ENCODE assay signal across 8 cellular contexts in genomic region chr15:92653836-92654524, GRCh38. TPM values are rescaled to one million over a fixed set of nuclear protein-coding genes. Genes with fewer than 3 reads are reported as not detected.
DNase-seq lines count a peak whose midpoint lies in the region; ATAC-seq, FAIRE-seq and TF ChIP-seq lines count a peak whose summit lies in the region.

No MANE protein-coding gene starts in this region.

- TF ChIP-seq POLR2A in K562 (conservative IDR thresholded peaks at IDR 0.05) (no peak), erythroblast (IDR thresholded peaks at IDR 0.05; ENCODE audit: low read length) (no peak)

- H3K4me3 ChIP-seq in K562 (no peak overlapping the region), mucosa of stomach (ENCODE audit: low read length) (peak overlapping the region; percentile 21)

- no peak for FAIRE-seq in K562 (lab: Jason Lieb, UNC)

- WGBS in K562 (ENCODE audit: insufficient coverage, low coverage, missing lambda C conversion rate), result 5% methylated on average over 7 of the region's 7 CpGs

- CTCF ChIA-PET in K562 (lab: Yijun Ruan, JAX; ENCODE audit: low intra/inter-chr PET ratio), result no interaction called here

- H3K9ac ChIP-seq in K562 (ENCODE audit: insufficient read depth in 1 of 2, low read depth in 2 of 2, low read length in 2 of 2) (no peak overlapping the region), mucosa of stomach (ENCODE audit: low read length) (peak overlapping the region; percentile 78)

- H3K4me2 ChIP-seq in K562 (ENCODE audit: insufficient read depth, low read length), result no peak overlapping the region

- ATAC-seq in K562, result peak; percentile 67; the same call in 2 of the 3 replicates

- DNase-seq in DMS 273 (lab: John Stamatoyannopoulos, UW; ENCODE audit: unreplicated experiment), result peak; percentile 66
- peak; percentile 46 for DNase-seq in NCI-H1105 treated with DMSO at 0.1 percent for 48 hours (lab: John Stamatoyannopoulos, UW)
- no peak for DNase-seq in K562 (ENCODE audit: extremely low read depth in 1 of 4, low spot score in 3 of 4)
- DNase-seq in stimulated activated CD4-positive, alpha-beta T cell treated with anti-CD3 and anti-CD28 coated beads, Interleukin-4, amount 100 ng/mL, for 24 hours, result no peak
- no peak for DNase-seq in NK-92 (lab: John Stamatoyannopoulos, UW; ENCODE audit: unreplicated experiment)
- no peak for DNase-seq in erythroblast (lab: John Stamatoyannopoulos, UW)
- no peak for DNase-seq in GOT3 (lab: John Stamatoyannopoulos, UW)

- BruUV-seq in K562 (replicated peaks; lab: Mats Ljungman, UMichigan), result no TSS peak

- TF ChIP-seq RAD21 in K562 (CRISPR knock-in tag; conservative IDR thresholded peaks at IDR 0.05 in 1 of 2, IDR thresholded peaks at IDR 0.05 in 1 of 2), result no peak

- intact Hi-C loops in K562 (cut with micrococcal nuclease), result no loop called here

- no peak for TF ChIP-seq EP300 in K562 (IDR thresholded peaks at IDR 0.05; ENCODE audit: low read length)

- TF ChIP-seq CTCF in K562 (IDR thresholded peaks at IDR 0.05 in 2 of 3, conservative IDR thresholded peaks at IDR 0.05 in 1 of 3; ENCODE audit: insufficient read depth in 2 of 3, low read depth in 1 of 3, low read length in 3 of 3), result no peak

- H3K79me2 ChIP-seq in K562 (ENCODE audit: control insufficient read depth, insufficient read depth, low read length), result no peaks in the 10 kb centered on the region

- H3K4me1 ChIP-seq in K562 (replicated peaks in 1 of 2; ENCODE audit: control insufficient read depth in 2 of 2, insufficient read depth in 2 of 2, low read length in 2 of 2), result peaks cover 0 to 10% of the 10 kb centered on the region in 2 experiments; a peak in 2 of 5 replicates
- H3K4me1 ChIP-seq in mucosa of stomach (ENCODE audit: control insufficient read depth, insufficient read depth, low read length), result peaks cover 43% of the 10 kb centered on the region

- H3K27me3 ChIP-seq in K562 (ENCODE audit: control insufficient read depth in 2 of 2, insufficient read depth in 2 of 2, low read length in 2 of 2), result peaks cover 19 to 60% of the 10 kb centered on the region in 2 experiments
- H3K27me3 ChIP-seq in mucosa of stomach (ENCODE audit: control insufficient read depth, insufficient read depth, low read length), result no peaks in the 10 kb centered on the region

- H3K27ac ChIP-seq in K562 (ENCODE audit: extremely low read depth, low read depth, low read length), result no peak overlapping the region

- POLR2A ChIA-PET in K562 (lab: Yijun Ruan, JAX), result interaction anchor here (1.0 to 1.6 kb wide), 2 partner anchors 9 to 11 kb away, joined by 3 read pairs; no protein-coding TSS in a partner anchor

- no peak overlapping the region for H2AFZ ChIP-seq in K562 (ENCODE audit: low read depth, low read length)

- H3K9me3 ChIP-seq in K562 (replicated peaks; ENCODE audit: control insufficient read depth, insufficient read depth, low read depth, low read length) (peaks cover 3% of the 10 kb centered on the region; the same call in 1 of the 2 replicates), mucosa of stomach (ENCODE audit: control insufficient read depth, low read length) (no peaks in the 10 kb centered on the region)

- no peaks in the 10 kb centered on the region; the same call in 1 of the 2 replicates for H4K20me1 ChIP-seq in K562 (replicated peaks; ENCODE audit: control insufficient read depth, insufficient read depth, low read length)

- H3K36me3 ChIP-seq in K562 (ENCODE audit: control insufficient read depth, insufficient read depth, low read length) (no peaks in the 10 kb centered on the region), mucosa of stomach (ENCODE audit: control insufficient read depth, insufficient read depth, low read length) (no peaks in the 10 kb centered on the region)

- in situ Hi-C loops in K562 (cut with MboI), result no loop called here

- no peaks in the 10 kb centered on the region for H3K9me1 ChIP-seq in K562 (ENCODE audit: control insufficient read depth, insufficient read depth, low read length)

TF ChIP-seq in K562, 482 proteins besides CTCF, POLR2A, EP300 and RAD21:
- TF ChIP-seq FOS (IDR thresholded peaks at IDR 0.05; ENCODE audit: extremely low read depth, insufficient read length), result no peak
- TF ChIP-seq ZNF184 (CRISPR knock-in tag; IDR thresholded peaks at IDR 0.05), result no peak
- no peak for TF ChIP-seq ZNF175 (CRISPR knock-in tag; IDR thresholded peaks at IDR 0.05; ENCODE audit: low read depth)
- no peak for TF ChIP-seq TAF9B (IDR thresholded peaks at IDR 0.05; ENCODE audit: partially characterized antibody)
- TF ChIP-seq FOXA3 (CRISPR knock-in tag; conservative IDR thresholded peaks at IDR 0.05 in 1 of 2, IDR thresholded peaks at IDR 0.05 in 1 of 2), result peak in 1 of 2 experiments; percentile 42; a peak in 1 of 4 replicates
- TF ChIP-seq PRMT5 (CRISPR knock-in tag; IDR thresholded peaks at IDR 0.05), result no peak
- no peak for TF ChIP-seq TBL1XR1 (IDR thresholded peaks at IDR 0.05; ENCODE audit: low read length in 2 of 2)
- no peak for TF ChIP-seq MTF1 (CRISPR knock-in tag; IDR thresholded peaks at IDR 0.05; ENCODE audit: borderline replicate concordance)
- no peak for TF ChIP-seq RBFOX2 (IDR thresholded peaks at IDR 0.05; ENCODE audit: low read depth, low read length)
- peak; percentile 22; the same call in 1 of the 2 replicates for TF ChIP-seq TFAP4 (CRISPR knock-in tag; IDR thresholded peaks at IDR 0.05; ENCODE audit: borderline replicate concordance)
- no peak for TF ChIP-seq HDGF (IDR thresholded peaks at IDR 0.05)
- TF ChIP-seq SAP30 (IDR thresholded peaks at IDR 0.05; ENCODE audit: borderline replicate concordance, insufficient read depth, low read depth, low read length, poor library complexity, severe bottlenecking), result no peak
- no peak for TF ChIP-seq KDM4B (IDR thresholded peaks at IDR 0.05; ENCODE audit: borderline replicate concordance in 2 of 2, low read depth in 1 of 2)
- no peak for TF ChIP-seq NFRKB (IDR thresholded peaks at IDR 0.05; ENCODE audit: low read depth)
- no peak for TF ChIP-seq NR2C2 (CRISPR knock-in tag; IDR thresholded peaks at IDR 0.05)
- no peak for TF ChIP-seq NR2C2 (tag; IDR thresholded peaks at IDR 0.05)
- no peak for TF ChIP-seq GABPB2 (CRISPR knock-in tag; conservative IDR thresholded peaks at IDR 0.05)

RNA-seq across cellular contexts. Expression of gene FAM174B, which starts 1.6 kb away (rescaled TPM):
- 13.4 and 14.9 TPM in 2 replicates for total RNA-seq in K562 (2011; cell fraction: chromatin; rRNA removed; ENCODE audit: low replicate concordance)
- 3.0 and 7.9 TPM in 2 replicates for total RNA-seq in K562 (2011; cell fraction: nucleolus; rRNA removed)
- 3.4 and 4.8 TPM in 2 replicates for total RNA-seq in K562 (2011; cell fraction: nucleoplasm; rRNA removed)
- 1.1 TPM in 1 of 2 replicates, not detected in the other for total RNA-seq in K562 (2014; rRNA removed)
- 2.4 and 2.6 TPM in 2 replicates for total RNA-seq in K562 (2014; rRNA removed; fragmentation: Illumina TruSeq; extraction: Trizol)
- 1.8 and 2.2 TPM in 2 replicates for total RNA-seq in K562 (2015; rRNA removed; fragmentation: Illumina TruSeq; extraction: Trizol)
- 1.7 and 2.2 TPM in 2 replicates for total RNA-seq in K562 (2021)
- polyA plus RNA-seq in K562 (2011; rRNA removed), result 1.4 and 2.2 TPM in 2 replicates
- polyA plus RNA-seq in K562 (2011; cell fraction: cytosol; rRNA removed), result 0.49 and 1.8 TPM in 2 replicates
- polyA plus RNA-seq in K562 (2011; cell fraction: nucleus; rRNA removed), result 1.6 and 6.0 TPM in 2 replicates
- 1.6 and 1.7 TPM in 2 replicates for polyA plus RNA-seq in K562 (2012)
- 0.43 and 1.5 TPM in 2 replicates for polyA plus RNA-seq in K562 (2014; fragmentation: Illumina TruSeq; extraction: Trizol)
- under 1 TPM; 0.39 to 0.48 TPM for polyA plus RNA-seq in K562 (2014; fragmentation: Nextera tagmentation; extraction: Ambion mirVana)
- 1.3 and 2.7 TPM in 2 replicates for polyA plus RNA-seq in K562 (2014; rRNA removed)
- 1.2 and 1.9 TPM in 2 replicates for polyA minus RNA-seq in K562 (2011; rRNA and poly(A)+ RNA removed)
- 3.0 TPM in 1 of 2 replicates, not detected in the other for polyA minus RNA-seq in K562 (2011; cell fraction: cytosol; rRNA and poly(A)+ RNA removed)
- polyA minus RNA-seq in K562 (2011; cell fraction: nucleus; rRNA and poly(A)+ RNA removed), result 2.3 and 4.6 TPM in 2 replicates

Comparison
In these comparisons a context has a peak if more than half of its experiments do, and no peak if none do; other contexts are left out.
1. DNase-seq: peak in DMS 273 (single experiment) and NCI-H1105 treated with DMSO at 0.1 percent for 48 hours (single experiment); none in K562 (0 of 4), stimulated activated CD4-positive, alpha-beta T cell treated with anti-CD3 and anti-CD28 coated beads, Interleukin-4, amount 100 ng/mL, for 24 hours (single experiment), NK-92 (single experiment), erythroblast (0 of 2) and GOT3 (single experiment).